In the genomic region with DNA sequence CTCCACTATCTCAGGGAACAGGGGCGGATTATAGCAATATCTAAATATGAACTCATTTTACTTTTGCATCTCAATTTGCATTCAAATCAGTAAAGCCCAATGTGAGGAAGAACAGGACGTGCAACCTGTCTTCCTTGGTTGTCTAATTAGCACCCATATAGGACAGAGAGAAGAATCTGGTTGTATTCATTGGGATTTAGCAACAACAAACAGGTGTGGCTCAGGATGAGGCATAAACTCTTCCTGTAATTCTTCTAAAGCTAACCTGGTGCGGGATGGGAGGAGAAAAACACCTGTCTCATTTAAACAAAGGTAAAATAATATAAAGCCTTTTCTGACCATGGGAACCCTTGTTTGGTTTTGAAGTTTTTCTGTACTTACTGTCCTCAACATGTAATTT, we compare ENCODE assay signal across 30 cellular contexts. TPM values are rescaled to one million over a fixed set of nuclear protein-coding genes. Genes with fewer than 3 reads are reported as not detected.
"Had no signal": no experiment of that assay in that cellular context is flagged by ENCODE, and none has a peak within 500 bp of the region (broad histone marks: within the 10 kb centered on the region; RNA-seq: fewer than 3 reads in every experiment).

No MANE protein-coding gene starts in this region.

- H3K4me1 ChIP-seq: esophagus muscularis mucosa, gastrocnemius medialis, heart right ventricle, left lung, lower lobe of right lung had no signal

- H3K27me3 ChIP-seq: esophagus muscularis mucosa, gastrocnemius medialis, heart right ventricle, left lung had no signal

- DNase-seq: effector CD4-positive, alpha-beta T cell; effector memory CD4-positive, alpha-beta T cell; foreskin fibroblast; foreskin melanocyte; gastrocnemius medialis; glutamatergic neuron; head of caudate nucleus; heart right ventricle; hippocampal formation; left cardiac atrium; left lung; left ventricle myocardium superior; lower lobe of right lung; mesenchymal stem cell; mucosa of descending colon; naive B cell; naive thymus-derived CD8-positive, alpha-beta T cell had no signal

- H3K36me3 ChIP-seq: esophagus muscularis mucosa, gastrocnemius medialis, heart right ventricle, left lung, lower lobe of right lung had no signal

- ATAC-seq: gastrocnemius medialis; heart right ventricle; left cardiac atrium; left lung; left ventricle myocardium superior; lower lobe of right lung; mucosa of descending colon; naive thymus-derived CD8-positive, alpha-beta T cell had no signal

- H3K27ac ChIP-seq: coronary artery, esophagus muscularis mucosa, gastrocnemius medialis, heart right ventricle, left lung, lower lobe of right lung had no signal

- H3K4me3 ChIP-seq: coronary artery, esophagus muscularis mucosa, gastrocnemius medialis, heart right ventricle, left lung, lower lobe of right lung, mucosa of descending colon had no signal

- H3K9me3 ChIP-seq: lower lobe of right lung, mucosa of descending colon had no signal

RNA-seq across cellular contexts. Expression of gene TMPRSS11A, which starts 22.2 kb away (rescaled TPM):
- total RNA-seq: cerebellum; dermis microvascular lymphatic vessel endothelial cell; endothelial cell of umbilical vein; epithelial cell of proximal tubule; gastrocnemius medialis; glomerular endothelial cell; heart right ventricle; kidney epithelial cell; left cardiac atrium; left lung; left ventricle myocardium superior; lower leg skin; lower lobe of right lung; lung microvascular endothelial cell; mesenteric fat pad; mucosa of descending colon; myocyte; naive thymus-derived CD8-positive, alpha-beta T cell had no signal
- polyA plus RNA-seq: endothelial cell of umbilical vein; naive thymus-derived CD8-positive, alpha-beta T cell had no signal

RNA-seq across cellular contexts. Expression of gene TMPRSS11D, which starts 57.3 kb away (rescaled TPM):
- total RNA-seq: cerebellum; endothelial cell of umbilical vein; epithelial cell of proximal tubule; esophagus muscularis mucosa; gastrocnemius medialis; glomerular endothelial cell; heart right ventricle; kidney epithelial cell; left cardiac atrium; left lung; left ventricle myocardium superior; lower lobe of right lung; mesenteric fat pad; mesothelial cell of epicardium; mucosa of descending colon; myocyte; naive thymus-derived CD8-positive, alpha-beta T cell had no signal
- polyA plus RNA-seq: naive thymus-derived CD8-positive, alpha-beta T cell had no signal
